Comparison of ENCODE assay signal across 14 cellular contexts in genomic region chr14:33943484-33943883, GRCh38. TPM values are rescaled to one million over a fixed set of nuclear protein-coding genes. Genes with fewer than 3 reads are reported as not detected.
DNase-seq lines count a peak whose midpoint lies in the region; ATAC-seq and TF ChIP-seq lines count a peak whose summit lies in the region.
"Had no signal": no experiment of that assay in that cellular context is flagged by ENCODE, and none has a peak within 500 bp of the region (broad histone marks: within the 10 kb centered on the region; RNA-seq: fewer than 3 reads in every experiment).

No MANE protein-coding gene starts in this region.

- no peak for TF ChIP-seq CTCF in 22Rv1 (IDR thresholded peaks at IDR 0.05)
- no peak for TF ChIP-seq CTCF in mucosa of descending colon (IDR thresholded peaks at IDR 0.05)

- DNase-seq in DMS53 treated with DMSO at 0.1 percent for 48 hours (lab: John Stamatoyannopoulos, UW; ENCODE audit: unreplicated experiment), result peak; percentile 15
- DNase-seq in RPMI8226, result peak; percentile 76
- peak in 1 of 3 donors; percentile 38 for DNase-seq in mucosa of descending colon
- DNase-seq in NCI-H524 treated with DMSO at 0.1 percent for 48 hours (lab: John Stamatoyannopoulos, UW), result no peak
- DNase-seq in ecto neural progenitor cell (ENCODE audit: low spot score), result no peak
- DNase-seq in SKM-1 treated with dmso at 0.1 percent for 144 hours (lab: John Stamatoyannopoulos, UW; ENCODE audit: unreplicated experiment), result no peak
- no peak for DNase-seq in stimulated activated naive CD4-positive, alpha-beta T cell (lab: John Stamatoyannopoulos, UW)
- DNase-seq: activated B cell treated with CpG ODN at 0.5 μM for 24 hours; activated effector memory CD4-positive, alpha-beta T cell treated with Interleukin-2 at 50 U/mL for 16 hours; foreskin keratinocyte; Kasumi-1; T-helper 17 cell had no signal

- H3K27ac ChIP-seq in 22Rv1, result peak overlapping the region; percentile 59
- H3K27ac ChIP-seq: foreskin keratinocyte, vagina had no signal

- H3K4me1 ChIP-seq in mucosa of descending colon (ENCODE audit: low read depth), result peaks cover 27% of the 10 kb centered on the region
- H3K4me1 ChIP-seq: foreskin keratinocyte had no signal

- intact Hi-C loops in mucosa of descending colon (cut with DNase I, micrococcal nuclease), result no loop called here

- H3K9me3 ChIP-seq in mucosa of descending colon, result no peaks in the 10 kb centered on the region
- H3K9me3 ChIP-seq: vagina had no signal

- peak; percentile 75 for ATAC-seq in mucosa of descending colon
- ATAC-seq: foreskin keratinocyte, T-helper 17 cell had no signal

- H3K4me3 ChIP-seq in mucosa of descending colon, result no peak overlapping the region
- H3K4me3 ChIP-seq: vagina had no signal

- no peaks in the 10 kb centered on the region for H3K36me3 ChIP-seq in mucosa of descending colon (ENCODE audit: low read depth)
- H3K36me3 ChIP-seq: vagina had no signal

RNA-seq across cellular contexts. Expression of gene EGLN3, which starts 7.4 kb away (rescaled TPM):
- 100 to 1,000 TPM in 1 of 3 donors, 10 to 100 TPM in 2; 50.8 to 140 (median 72.8) TPM for total RNA-seq in mucosa of descending colon

Comparison
In these comparisons a context has a peak if more than half of its experiments do, and no peak if none do; other contexts are left out.
1. DNase-seq: peak in DMS53 treated with DMSO at 0.1 percent for 48 hours (single experiment) and RPMI8226 (single experiment); none in NCI-H524 treated with DMSO at 0.1 percent for 48 hours (single experiment), ecto neural progenitor cell (single experiment), SKM-1 treated with dmso at 0.1 percent for 144 hours (single experiment) and stimulated activated naive CD4-positive, alpha-beta T cell (0 of 6).